In genomic region chr19:16896098-16896912, GRCh38 we compare ENCODE assay signal across 8 cellular contexts. TPM values are rescaled to one million over a fixed set of nuclear protein-coding genes. Genes with fewer than 3 reads are reported as not detected.
DNase-seq lines count a peak whose midpoint lies in the region; ATAC-seq and TF ChIP-seq lines count a peak whose summit lies in the region.

No MANE protein-coding gene starts in this region.

- H3K27me3 Mint-ChIP-seq in endothelial cell (ENCODE audit: unreplicated experiment), result peaks cover 10% of the 10 kb centered on the region
- no peaks in the 10 kb centered on the region for H3K27me3 Mint-ChIP-seq in osteocyte (ENCODE audit: unreplicated experiment)

- no peak overlapping the region for H3K4me3 ChIP-seq in NB4 (ENCODE audit: low read depth, low read length)

- TF ChIP-seq CTCF in NB4 (IDR thresholded peaks at IDR 0.05; ENCODE audit: low read depth, low read length) (no peak), endothelial cell (IDR thresholded peaks at IDR 0.05; ENCODE audit: unreplicated experiment) (no peak), osteocyte (IDR thresholded peaks at IDR 0.05) (no peak)

- H3K27ac Mint-ChIP-seq in endothelial cell (ENCODE audit: unreplicated experiment) (no peak overlapping the region), osteocyte (ENCODE audit: unreplicated experiment) (no peak overlapping the region)

- peak; percentile 24 for ATAC-seq in GM21526 (IDR thresholded peaks at IDR 0.05; ENCODE audit: low FRiP score, unreplicated experiment)
- ATAC-seq in GM18867 (IDR thresholded peaks at IDR 0.05; ENCODE audit: unreplicated experiment), result no peak

- H3K36me3 Mint-ChIP-seq in endothelial cell (ENCODE audit: low read depth, unreplicated experiment) (no peaks in the 10 kb centered on the region), osteocyte (ENCODE audit: unreplicated experiment) (peaks cover 7% of the 10 kb centered on the region)

- peak; percentile 47 for DNase-seq in NB4 (ENCODE audit: low read depth)
- peak; percentile 28 for DNase-seq in endothelial cell (ENCODE audit: low spot score)
- DNase-seq in osteocyte (ENCODE audit: extremely low spot score, unreplicated experiment), result no peak
- no peak for DNase-seq in UCSD-AML1 (lab: John Stamatoyannopoulos, UW; ENCODE audit: unreplicated experiment)
- no peak for DNase-seq in NCI-H2196 (lab: John Stamatoyannopoulos, UW; ENCODE audit: unreplicated experiment)
- DNase-seq in activated CD4-positive, alpha-beta T cell treated with anti-CD3 and anti-CD28 coated beads, Interleukin-2, amount 50 U/mL, for 4 hours, result no peak

- peaks cover 3% of the 10 kb centered on the region for H3K4me1 Mint-ChIP-seq in endothelial cell (ENCODE audit: unreplicated experiment)
- peaks cover 19% of the 10 kb centered on the region for H3K4me1 Mint-ChIP-seq in osteocyte (ENCODE audit: unreplicated experiment)

- H3K9me3 Mint-ChIP-seq in endothelial cell (ENCODE audit: unreplicated experiment) (no peaks in the 10 kb centered on the region), osteocyte (ENCODE audit: unreplicated experiment) (no peaks in the 10 kb centered on the region)

- TF ChIP-seq POLR2A in NB4 (IDR thresholded peaks at IDR 0.05; ENCODE audit: extremely low read depth, insufficient read length), result no peak

- H3K4me3 Mint-ChIP-seq in endothelial cell (ENCODE audit: unreplicated experiment) (peak overlapping the region; percentile 67), osteocyte (ENCODE audit: unreplicated experiment) (peak overlapping the region; percentile 70)

RNA-seq across cellular contexts. Expression of gene F2RL3, which starts 7.5 kb away (rescaled TPM):
- total RNA-seq in endothelial cell (ENCODE audit: unreplicated experiment) (0.92 TPM), osteocyte (0.08 TPM in 1 of 2 replicates, not detected in the other)

Comparison
In these comparisons a context has a peak if more than half of its experiments do, and no peak if none do; other contexts are left out.
1. DNase-seq: peak in NB4 (single experiment) and endothelial cell (single experiment); none in osteocyte (single experiment), UCSD-AML1 (single experiment), NCI-H2196 (single experiment) and activated CD4-positive, alpha-beta T cell treated with anti-CD3 and anti-CD28 coated beads, Interleukin-2, amount 50 U/mL, for 4 hours (0 of 2).